26 cellular contexts compared by ENCODE assay signal in genomic region chr1:27454610-27455009, GRCh38. TPM values are rescaled to one million over a fixed set of nuclear protein-coding genes. Genes with fewer than 3 reads are reported as not detected.
DNase-seq lines count a peak whose midpoint lies in the region; ATAC-seq and TF ChIP-seq lines count a peak whose summit lies in the region.
"Had no signal": no experiment of that assay in that cellular context is flagged by ENCODE, and none has a peak within 500 bp of the region (broad histone marks: within the 10 kb centered on the region; RNA-seq: fewer than 3 reads in every experiment).

No MANE protein-coding gene starts in this region.

- intact Hi-C loops in activated naive CD4-positive, alpha-beta T cell treated with anti-CD3 and anti-CD28 coated beads for 36 hours (cut with micrococcal nuclease) = no loop called here
- intact Hi-C loops in dendritic cell treated with granulocyte-macrophage colony-stimulating factor and Interleukin-4, amounts not matched to agents 40 ng/mL and 50 ng/mL, for 4 days (cut with micrococcal nuclease) = no loop called here

- H3K4me1 Mint-ChIP-seq in activated naive CD4-positive, alpha-beta T cell treated with anti-CD3 and anti-CD28 coated beads for 36 hours (ENCODE audit: low read depth) = peaks cover 50% of the 10 kb centered on the region
- peaks cover 42% of the 10 kb centered on the region for H3K4me1 Mint-ChIP-seq in dendritic cell treated with granulocyte-macrophage colony-stimulating factor and Interleukin-4, amounts not matched to agents 40 ng/mL and 50 ng/mL, for 4 days (ENCODE audit: low read depth)

- H3K9me3 Mint-ChIP-seq in activated naive CD4-positive, alpha-beta T cell treated with anti-CD3 and anti-CD28 coated beads for 36 hours = no peaks in the 10 kb centered on the region
- H3K9me3 Mint-ChIP-seq in dendritic cell treated with granulocyte-macrophage colony-stimulating factor and Interleukin-4, amounts not matched to agents 40 ng/mL and 50 ng/mL, for 4 days = no peaks in the 10 kb centered on the region
- H3K9me3 Mint-ChIP-seq: memory B cell; stimulated activated naive B cell treated with anti-CD40 and anti-IgM and Interleukin-4, amounts not matched to agents 10 μg/mL and 1 μg/mL and 100 μg/mL, for 72 hours had no signal

- H3K4me3 ChIP-seq in HEK293 (ENCODE audit: low read depth, low read length) (no peak overlapping the region), neutrophil (ENCODE audit: low read depth in 1 of 2, low read length in 1 of 2) (no peak overlapping the region)
- H3K4me3 ChIP-seq: pancreas, right atrium auricular region, thoracic aorta had no signal

- peak overlapping the region; percentile 71 for H3K27ac Mint-ChIP-seq in activated naive CD4-positive, alpha-beta T cell treated with anti-CD3 and anti-CD28 coated beads for 36 hours
- H3K27ac Mint-ChIP-seq in dendritic cell treated with granulocyte-macrophage colony-stimulating factor and Interleukin-4, amounts not matched to agents 40 ng/mL and 50 ng/mL, for 4 days = peak overlapping the region; percentile 40

- no peaks in the 10 kb centered on the region for H3K4me1 ChIP-seq in HEK293 (ENCODE audit: control insufficient read depth, insufficient read depth, low read length)
- peaks cover 16 to 25% of the 10 kb centered on the region in 2 experiments for H3K4me1 ChIP-seq in neutrophil (ENCODE audit: control insufficient read depth in 1 of 2, insufficient read depth in 1 of 2, low read depth in 1 of 2, low read length in 1 of 2)

- TF ChIP-seq CTCF in HEK293 (tag by site-specific recombination; IDR thresholded peaks at IDR 0.05) (no peak), neutrophil (IDR thresholded peaks at IDR 0.05) (no peak)

- CTCF ChIA-PET in activated naive CD4-positive, alpha-beta T cell treated with anti-CD3 and anti-CD28 coated beads for 36 hours (lab: Charles Lee) = interaction anchor here (1.0 kb wide), 1 partner anchor 68 kb away, joined by 3 read pairs; no protein-coding TSS in a partner anchor
- CTCF ChIA-PET in HEK293 (lab: Yijun Ruan, JAX) = no interaction called here

- peaks cover 3% of the 10 kb centered on the region for H3K36me3 Mint-ChIP-seq in activated naive CD4-positive, alpha-beta T cell treated with anti-CD3 and anti-CD28 coated beads for 36 hours (ENCODE audit: low read depth)
- peaks cover 51% of the 10 kb centered on the region for H3K36me3 Mint-ChIP-seq in dendritic cell treated with granulocyte-macrophage colony-stimulating factor and Interleukin-4, amounts not matched to agents 40 ng/mL and 50 ng/mL, for 4 days (ENCODE audit: low read depth)

- no peak for ATAC-seq in GM21447 (IDR thresholded peaks at IDR 0.05; ENCODE audit: unreplicated experiment)
- no peak for ATAC-seq in HG02870 (IDR thresholded peaks at IDR 0.05; ENCODE audit: unreplicated experiment)
- ATAC-seq in HG03439 (IDR thresholded peaks at IDR 0.05; ENCODE audit: unreplicated experiment) = no peak

- H3K27me3 ChIP-seq in neutrophil = no peaks in the 10 kb centered on the region
- H3K27me3 ChIP-seq: pancreas, right atrium auricular region had no signal

- no peak overlapping the region for H3K4me3 Mint-ChIP-seq in activated naive CD4-positive, alpha-beta T cell treated with anti-CD3 and anti-CD28 coated beads for 36 hours
- no peak overlapping the region for H3K4me3 Mint-ChIP-seq in dendritic cell treated with granulocyte-macrophage colony-stimulating factor and Interleukin-4, amounts not matched to agents 40 ng/mL and 50 ng/mL, for 4 days
- H3K4me3 Mint-ChIP-seq: memory B cell; stimulated activated naive B cell treated with anti-CD40 and anti-IgM and Interleukin-4, amounts not matched to agents 10 μg/mL and 1 μg/mL and 100 μg/mL, for 72 hours had no signal

- H3K36me3 ChIP-seq in HEK293 (ENCODE audit: control insufficient read depth in 2 of 2, insufficient read depth in 1 of 2, low read length in 2 of 2) (no peaks in the 10 kb centered on the region; a peak in 1 of 3 replicates), neutrophil (peaks cover 3% of the 10 kb centered on the region)
- H3K36me3 ChIP-seq: pancreas, thoracic aorta, WERI-Rb-1 had no signal

- H3K9me3 ChIP-seq in HEK293 (ENCODE audit: control insufficient read depth, insufficient read depth, low read depth, low read length) (no peaks in the 10 kb centered on the region), neutrophil (no peaks in the 10 kb centered on the region)
- H3K9me3 ChIP-seq: pancreas, right atrium auricular region, thoracic aorta had no signal

- no peak for DNase-seq in activated naive CD4-positive, alpha-beta T cell treated with anti-CD3 and anti-CD28 coated beads for 36 hours
- DNase-seq in activated naive CD4-positive, alpha-beta T cell treated with anti-CD3 and anti-CD28 coated beads, Interleukin-2, amount 50 U/mL, for 16 hours = no peak
- DNase-seq: activated CD4-positive, alpha-beta T cell treated with anti-CD3 and anti-CD28 coated beads, Interleukin-2, amount 50 U/mL, for 4 hours; EL; erythroblast; head of caudate nucleus; KG1; MM.1S; NCI-H1417 treated with DMSO at 0.1 percent for 48 hours; NCI-H2081 treated with DMSO at 0.1 percent for 48 hours; NCI-H82; pancreas; stimulated activated CD4-positive, alpha-beta T cell treated with anti-CD3 and anti-CD28 coated beads, Interleukin-4, amount 100 ng/mL, for 1 hour; stimulated activated naive B cell treated with anti-CD40 and anti-IgM and Interleukin-4, amounts not matched to agents 10 μg/mL and 1 μg/mL and 100 μg/mL, for 72 hours; T-helper 9 cell; WERI-Rb-1 had no signal

- H3K27ac ChIP-seq in HEK293 (ENCODE audit: extremely low read depth, low read depth, low read length) (no peak overlapping the region), neutrophil (peak overlapping the region; percentile 66)
- H3K27ac ChIP-seq: RWPE1, thoracic aorta, WERI-Rb-1 had no signal

- no peaks in the 10 kb centered on the region for H3K27me3 Mint-ChIP-seq in activated naive CD4-positive, alpha-beta T cell treated with anti-CD3 and anti-CD28 coated beads for 36 hours (ENCODE audit: low read depth)
- no peaks in the 10 kb centered on the region for H3K27me3 Mint-ChIP-seq in dendritic cell treated with granulocyte-macrophage colony-stimulating factor and Interleukin-4, amounts not matched to agents 40 ng/mL and 50 ng/mL, for 4 days
- H3K27me3 Mint-ChIP-seq: memory B cell; stimulated activated naive B cell treated with anti-CD40 and anti-IgM and Interleukin-4, amounts not matched to agents 10 μg/mL and 1 μg/mL and 100 μg/mL, for 72 hours had no signal

- POLR2A ChIA-PET in HEK293 (lab: Yijun Ruan, JAX) = no interaction called here

TF ChIP-seq in HEK293, 187 proteins besides CTCF, POLR2A, EP300 and RAD21:
- TF ChIP-seq ZNF114 (tag by site-specific recombination; IDR thresholded peaks at IDR 0.05) (no peak), ZNF121 (tag by site-specific recombination; IDR thresholded peaks at IDR 0.05) (0 out of 2 replicates have a peak, but pooled peaks have one; percentile 27), ZNF404 (tag by site-specific recombination; IDR thresholded peaks at IDR 0.05) (no peak), ZNF433 (tag by site-specific recombination; IDR thresholded peaks at IDR 0.05; ENCODE audit: low read depth) (no peak), ZNF146 (tag by site-specific recombination; IDR thresholded peaks at IDR 0.05) (peak; percentile 91)
- TF ChIP-seq, protein P1, sequence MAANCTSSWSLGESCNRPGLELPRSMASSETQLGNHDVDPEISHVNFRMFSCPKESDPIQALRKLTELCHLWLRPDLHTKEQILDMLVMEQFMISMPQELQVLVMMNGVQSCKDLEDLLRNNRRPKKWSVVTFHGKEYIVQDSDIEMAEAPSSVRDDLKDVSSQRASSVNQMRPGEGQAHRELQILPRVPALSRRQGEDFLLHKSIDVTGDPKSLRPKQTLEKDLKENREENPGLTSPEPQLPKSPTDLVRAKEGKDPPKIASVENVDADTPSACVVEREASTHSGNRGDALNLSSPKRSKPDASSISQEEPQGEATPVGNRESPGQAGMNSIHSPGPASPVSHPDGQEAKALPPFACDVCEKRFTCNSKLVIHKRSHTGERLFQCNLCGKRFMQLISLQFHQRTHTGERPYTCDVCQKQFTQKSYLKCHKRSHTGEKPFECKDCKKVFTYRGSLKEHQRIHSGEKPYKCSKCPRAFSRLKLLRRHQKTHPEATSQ (tag by site-specific recombination; IDR thresholded peaks at IDR 0.05) = no peak

RNA-seq across cellular contexts. Expression of gene WASF2, which starts 35.4 kb away (rescaled TPM):
- 100 to 1,000 TPM; 105 to 106 TPM for total RNA-seq in activated naive CD4-positive, alpha-beta T cell treated with anti-CD3 and anti-CD28 coated beads for 36 hours
